ENCODE assay signal across 1 cellular context in the genomic region with DNA sequence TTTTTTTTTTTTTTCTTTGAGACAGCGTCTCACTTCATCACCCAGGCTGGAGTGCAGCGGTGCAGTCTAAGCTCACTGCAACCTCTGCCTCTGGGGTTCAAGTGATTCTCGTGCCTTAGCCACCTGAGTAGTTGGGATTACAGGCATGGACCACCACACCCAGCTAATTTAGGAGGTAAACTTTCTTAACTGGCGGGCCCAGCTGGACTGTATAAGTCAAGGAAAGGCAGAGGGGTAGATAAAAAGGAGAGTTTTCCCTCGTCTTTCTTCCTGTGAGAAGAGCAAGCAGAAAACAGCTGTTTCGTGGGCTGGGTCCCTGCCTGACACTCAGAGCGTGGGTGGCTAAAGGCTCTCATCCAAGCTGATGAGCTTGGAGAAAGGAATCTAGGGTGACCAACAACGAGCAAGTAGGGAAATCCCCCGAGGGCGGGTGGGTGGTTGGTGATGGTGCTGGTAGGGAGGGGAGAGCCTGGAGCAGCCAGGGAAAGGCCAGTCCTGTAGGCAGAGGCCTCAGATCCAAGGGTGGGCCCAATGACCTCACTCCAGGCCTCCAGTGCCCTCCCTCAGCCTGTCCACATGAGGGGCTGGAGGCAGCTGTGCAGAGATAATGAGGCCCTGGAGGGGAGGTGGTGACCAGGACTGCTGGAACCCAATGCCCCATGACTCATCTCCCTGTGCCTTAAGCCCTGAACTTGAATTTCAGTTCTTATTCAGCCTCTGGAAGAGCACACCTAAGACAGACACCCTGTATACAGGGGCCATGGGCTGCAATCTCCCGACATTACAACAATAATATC.
TF ChIP-seq lines count a peak whose summit lies in the region.

No MANE protein-coding gene starts in this region.

TF ChIP-seq in HepG2, 621 proteins besides CTCF, POLR2A, EP300 and RAD21 (continued from another document):
- TF ChIP-seq ZNF281 (CRISPR knock-in tag; IDR thresholded peaks at IDR 0.05; ENCODE audit: borderline replicate concordance) = no peak
TF ChIP-seq in HepG2: peak in this region for 2.
